14 cellular contexts compared by ENCODE assay signal in genomic region chr3:56314842-56315241, GRCh38.
DNase-seq lines count a peak whose midpoint lies in the region; TF ChIP-seq lines count a peak whose summit lies in the region.
"Had no signal": no experiment of that assay in that cellular context is flagged by ENCODE, and none has a peak within 500 bp of the region (broad histone marks: within the 10 kb centered on the region; RNA-seq: fewer than 3 reads in every experiment).

No MANE protein-coding gene starts in this region.

- no peak for TF ChIP-seq CTCF in nephron (IDR thresholded peaks at IDR 0.05; ENCODE audit: unreplicated experiment in 3 of 3)
- TF ChIP-seq CTCF in Peyer's patch (IDR thresholded peaks at IDR 0.05) = no peak

- H3K4me3 Mint-ChIP-seq in nephron = peak overlapping the region in 1 of 3 experiments; percentile 14
- H3K4me3 Mint-ChIP-seq in activated T-cell treated with anti-CD3 and anti-CD28 coated beads, Interleukin-2, amount 50 U/mL, for 24 hours = no peak overlapping the region
- H3K4me3 Mint-ChIP-seq: stimulated activated naive B cell treated with anti-CD40 and anti-IgM and Interleukin-4, amounts not matched to agents 10 μg/mL and 1 μg/mL and 100 μg/mL, for 72 hours had no signal

- no peaks in the 10 kb centered on the region for H3K27me3 ChIP-seq in Peyer's patch
- H3K27me3 ChIP-seq: esophagus muscularis mucosa had no signal

- H3K4me1 ChIP-seq in Peyer's patch = no peaks in the 10 kb centered on the region
- H3K4me1 ChIP-seq: Caco-2 had no signal

- H3K27ac ChIP-seq in Peyer's patch = no peak overlapping the region
- H3K27ac ChIP-seq: esophagus muscularis mucosa, RWPE1, VCaP had no signal

- H3K4me3 ChIP-seq in Peyer's patch = no peak overlapping the region
- H3K4me3 ChIP-seq: esophagus muscularis mucosa had no signal

- DNase-seq in EH (ENCODE audit: low read depth) = peak; percentile 64
- DNase-seq in RPMI7951 (ENCODE audit: low read depth) = peak; percentile 84
- DNase-seq in fibroblast of gingiva (ENCODE audit: low read depth) = peak; percentile 83
- no peak for DNase-seq in activated T-cell treated with anti-CD3 and anti-CD28 coated beads, Interleukin-2, amount 50 U/mL, for 24 hours
- DNase-seq in activated CD4-positive, CD25-positive, alpha-beta regulatory T cell (lab: John Stamatoyannopoulos, UW) = no peak
- DNase-seq in NCI-H2081 treated with DMSO at 0.1 percent for 48 hours (lab: John Stamatoyannopoulos, UW) = no peak
- DNase-seq in Peyer's patch = no peak
- DNase-seq: stimulated activated CD4-positive, alpha-beta T cell treated with anti-CD3 and anti-CD28 coated beads, Interleukin-2, amount 100 ng/mL, for 24 hours; stimulated activated naive B cell treated with anti-CD40 and anti-IgM and Interleukin-4, amounts not matched to agents 10 μg/mL and 1 μg/mL and 100 μg/mL, for 72 hours had no signal

- no peak for TF ChIP-seq POLR2A in Peyer's patch (IDR thresholded peaks at IDR 0.05)

- H3K27ac Mint-ChIP-seq in nephron = peak overlapping the region; percentile 20 to 72 (median 59)
- no peak overlapping the region for H3K27ac Mint-ChIP-seq in activated T-cell treated with anti-CD3 and anti-CD28 coated beads, Interleukin-2, amount 50 U/mL, for 24 hours
- H3K27ac Mint-ChIP-seq: stimulated activated naive B cell treated with anti-CD40 and anti-IgM and Interleukin-4, amounts not matched to agents 10 μg/mL and 1 μg/mL and 100 μg/mL, for 72 hours had no signal

- H3K36me3 ChIP-seq in Peyer's patch = no peaks in the 10 kb centered on the region
- H3K36me3 ChIP-seq: esophagus muscularis mucosa had no signal

- no peaks in the 10 kb centered on the region for H3K9me3 Mint-ChIP-seq in nephron
- H3K9me3 Mint-ChIP-seq in activated T-cell treated with anti-CD3 and anti-CD28 coated beads, Interleukin-2, amount 50 U/mL, for 24 hours = no peaks in the 10 kb centered on the region

- H3K36me3 Mint-ChIP-seq in nephron (ENCODE audit: low read depth) = no peaks in the 10 kb centered on the region
- no peaks in the 10 kb centered on the region for H3K36me3 Mint-ChIP-seq in activated T-cell treated with anti-CD3 and anti-CD28 coated beads, Interleukin-2, amount 50 U/mL, for 24 hours (ENCODE audit: low read depth)
- H3K36me3 Mint-ChIP-seq: stimulated activated naive B cell treated with anti-CD40 and anti-IgM and Interleukin-4, amounts not matched to agents 10 μg/mL and 1 μg/mL and 100 μg/mL, for 72 hours had no signal

- H3K9me3 ChIP-seq in Peyer's patch = no peaks in the 10 kb centered on the region
- H3K9me3 ChIP-seq: Caco-2, esophagus muscularis mucosa had no signal

- H3K4me1 Mint-ChIP-seq in nephron = peaks cover 38% of the 10 kb centered on the region
- no peaks in the 10 kb centered on the region for H3K4me1 Mint-ChIP-seq in activated T-cell treated with anti-CD3 and anti-CD28 coated beads, Interleukin-2, amount 50 U/mL, for 24 hours (ENCODE audit: low read depth)

- H3K27me3 Mint-ChIP-seq in nephron (ENCODE audit: low read depth) = no peaks in the 10 kb centered on the region
- peaks cover 4% of the 10 kb centered on the region for H3K27me3 Mint-ChIP-seq in activated T-cell treated with anti-CD3 and anti-CD28 coated beads, Interleukin-2, amount 50 U/mL, for 24 hours

Comparison
In these comparisons a context has a peak if more than half of its experiments do, and no peak if none do; other contexts are left out.
1. DNase-seq: peak in EH (single experiment), RPMI7951 (single experiment) and fibroblast of gingiva (single experiment); none in activated T-cell treated with anti-CD3 and anti-CD28 coated beads, Interleukin-2, amount 50 U/mL, for 24 hours (single experiment), activated CD4-positive, CD25-positive, alpha-beta regulatory T cell (0 of 4), NCI-H2081 treated with DMSO at 0.1 percent for 48 hours (single experiment) and Peyer's patch (0 of 3).